Comparison of ENCODE assay signal across 1 cellular context in genomic region chr9:87599901-87600610, GRCh38.
TF ChIP-seq lines count a peak whose summit lies in the region.

No MANE protein-coding gene starts in this region.

TF ChIP-seq in HEK293, 187 proteins besides CTCF, POLR2A, EP300 and RAD21 (continued from another document and continues in another):
- TF ChIP-seq, protein P1, sequence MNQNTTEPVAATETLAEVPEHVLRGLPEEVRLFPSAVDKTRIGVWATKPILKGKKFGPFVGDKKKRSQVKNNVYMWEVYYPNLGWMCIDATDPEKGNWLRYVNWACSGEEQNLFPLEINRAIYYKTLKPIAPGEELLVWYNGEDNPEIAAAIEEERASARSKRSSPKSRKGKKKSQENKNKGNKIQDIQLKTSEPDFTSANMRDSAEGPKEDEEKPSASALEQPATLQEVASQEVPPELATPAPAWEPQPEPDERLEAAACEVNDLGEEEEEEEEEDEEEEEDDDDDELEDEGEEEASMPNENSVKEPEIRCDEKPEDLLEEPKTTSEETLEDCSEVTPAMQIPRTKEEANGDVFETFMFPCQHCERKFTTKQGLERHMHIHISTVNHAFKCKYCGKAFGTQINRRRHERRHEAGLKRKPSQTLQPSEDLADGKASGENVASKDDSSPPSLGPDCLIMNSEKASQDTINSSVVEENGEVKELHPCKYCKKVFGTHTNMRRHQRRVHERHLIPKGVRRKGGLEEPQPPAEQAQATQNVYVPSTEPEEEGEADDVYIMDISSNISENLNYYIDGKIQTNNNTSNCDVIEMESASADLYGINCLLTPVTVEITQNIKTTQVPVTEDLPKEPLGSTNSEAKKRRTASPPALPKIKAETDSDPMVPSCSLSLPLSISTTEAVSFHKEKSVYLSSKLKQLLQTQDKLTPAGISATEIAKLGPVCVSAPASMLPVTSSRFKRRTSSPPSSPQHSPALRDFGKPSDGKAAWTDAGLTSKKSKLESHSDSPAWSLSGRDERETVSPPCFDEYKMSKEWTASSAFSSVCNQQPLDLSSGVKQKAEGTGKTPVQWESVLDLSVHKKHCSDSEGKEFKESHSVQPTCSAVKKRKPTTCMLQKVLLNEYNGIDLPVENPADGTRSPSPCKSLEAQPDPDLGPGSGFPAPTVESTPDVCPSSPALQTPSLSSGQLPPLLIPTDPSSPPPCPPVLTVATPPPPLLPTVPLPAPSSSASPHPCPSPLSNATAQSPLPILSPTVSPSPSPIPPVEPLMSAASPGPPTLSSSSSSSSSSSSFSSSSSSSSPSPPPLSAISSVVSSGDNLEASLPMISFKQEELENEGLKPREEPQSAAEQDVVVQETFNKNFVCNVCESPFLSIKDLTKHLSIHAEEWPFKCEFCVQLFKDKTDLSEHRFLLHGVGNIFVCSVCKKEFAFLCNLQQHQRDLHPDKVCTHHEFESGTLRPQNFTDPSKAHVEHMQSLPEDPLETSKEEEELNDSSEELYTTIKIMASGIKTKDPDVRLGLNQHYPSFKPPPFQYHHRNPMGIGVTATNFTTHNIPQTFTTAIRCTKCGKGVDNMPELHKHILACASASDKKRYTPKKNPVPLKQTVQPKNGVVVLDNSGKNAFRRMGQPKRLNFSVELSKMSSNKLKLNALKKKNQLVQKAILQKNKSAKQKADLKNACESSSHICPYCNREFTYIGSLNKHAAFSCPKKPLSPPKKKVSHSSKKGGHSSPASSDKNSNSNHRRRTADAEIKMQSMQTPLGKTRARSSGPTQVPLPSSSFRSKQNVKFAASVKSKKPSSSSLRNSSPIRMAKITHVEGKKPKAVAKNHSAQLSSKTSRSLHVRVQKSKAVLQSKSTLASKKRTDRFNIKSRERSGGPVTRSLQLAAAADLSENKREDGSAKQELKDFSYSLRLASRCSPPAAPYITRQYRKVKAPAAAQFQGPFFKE (tag by site-specific recombination; IDR thresholded peaks at IDR 0.05; ENCODE audit: borderline replicate concordance): no peak
- TF ChIP-seq ZFP37 (tag by site-specific recombination; IDR thresholded peaks at IDR 0.05) (0 out of 2 replicates have a peak, but pooled peaks have one; percentile 26), ZEB2 (tag by site-specific recombination; IDR thresholded peaks at IDR 0.05) (peak; percentile 86), REPIN1 (tag by site-specific recombination; IDR thresholded peaks at IDR 0.05; ENCODE audit: low read depth) (no peak), YY1 (tag by site-specific recombination; IDR thresholded peaks at IDR 0.05) (no peak), ZSCAN23 (tag by site-specific recombination; IDR thresholded peaks at IDR 0.05) (no peak), ZNF311 (tag by site-specific recombination; IDR thresholded peaks at IDR 0.05; ENCODE audit: borderline replicate concordance) (no peak), ZNF629 (tag by site-specific recombination; IDR thresholded peaks at IDR 0.05) (peak; percentile 83), ZNF792 (tag by site-specific recombination; IDR thresholded peaks at IDR 0.05) (peak; percentile 98), ZNF239 (tag by site-specific recombination; IDR thresholded peaks at IDR 0.05) (no peak), ZNF404 (tag by site-specific recombination; IDR thresholded peaks at IDR 0.05) (no peak), ZNF184 (tag by site-specific recombination; IDR thresholded peaks at IDR 0.05) (no peak), ZNF585B (tag by site-specific recombination; IDR thresholded peaks at IDR 0.05) (no peak), ZNF394 (tag by site-specific recombination; IDR thresholded peaks at IDR 0.05; ENCODE audit: borderline replicate concordance) (no peak; the same call in 1 of the 2 replicates), HOXC10 (CRISPR knock-in tag; IDR thresholded peaks at IDR 0.05) (0 out of 2 replicates have a peak, but pooled peaks have one; percentile 55), ZNF776 (tag by site-specific recombination; IDR thresholded peaks at IDR 0.05; ENCODE audit: borderline replicate concordance) (no peak), ZBTB17 (tag by site-specific recombination; IDR thresholded peaks at IDR 0.05) (peak; percentile 22; the same call in 1 of the 2 replicates), ZBTB11 (tag by site-specific recombination; conservative IDR thresholded peaks at IDR 0.05; ENCODE audit: low read depth) (no peak), PRDM4 (tag by site-specific recombination; IDR thresholded peaks at IDR 0.05) (peak; percentile 49), BCL11A (tag by site-specific recombination; IDR thresholded peaks at IDR 0.05; ENCODE audit: low read depth) (peak; percentile 78), ZNF23 (tag by site-specific recombination; IDR thresholded peaks at IDR 0.05; ENCODE audit: borderline replicate concordance) (no peak), ZNF707 (tag by site-specific recombination; IDR thresholded peaks at IDR 0.05) (no peak), ZNF214 (tag by site-specific recombination; IDR thresholded peaks at IDR 0.05; ENCODE audit: borderline replicate concordance) (no peak), ZNF558 (tag by site-specific recombination; IDR thresholded peaks at IDR 0.05) (no peak), OSR2 (tag by site-specific recombination; IDR thresholded peaks at IDR 0.05) (peak; percentile 25; the same call in 1 of the 2 replicates), ZNF777 (tag by site-specific recombination; IDR thresholded peaks at IDR 0.05; ENCODE audit: borderline replicate concordance) (no peak), ZNF350 (tag by site-specific recombination; IDR thresholded peaks at IDR 0.05) (no peak), ZNF133 (tag by site-specific recombination; IDR thresholded peaks at IDR 0.05) (no peak), ZNF354C (tag by site-specific recombination; IDR thresholded peaks at IDR 0.05; ENCODE audit: borderline replicate concordance, low read depth) (no peak), ZNF654 (tag by site-specific recombination; IDR thresholded peaks at IDR 0.05; ENCODE audit: low read depth) (no peak), PATZ1 (tag by site-specific recombination; IDR thresholded peaks at IDR 0.05) (peak; percentile 80)
- TF ChIP-seq, protein P2, sequence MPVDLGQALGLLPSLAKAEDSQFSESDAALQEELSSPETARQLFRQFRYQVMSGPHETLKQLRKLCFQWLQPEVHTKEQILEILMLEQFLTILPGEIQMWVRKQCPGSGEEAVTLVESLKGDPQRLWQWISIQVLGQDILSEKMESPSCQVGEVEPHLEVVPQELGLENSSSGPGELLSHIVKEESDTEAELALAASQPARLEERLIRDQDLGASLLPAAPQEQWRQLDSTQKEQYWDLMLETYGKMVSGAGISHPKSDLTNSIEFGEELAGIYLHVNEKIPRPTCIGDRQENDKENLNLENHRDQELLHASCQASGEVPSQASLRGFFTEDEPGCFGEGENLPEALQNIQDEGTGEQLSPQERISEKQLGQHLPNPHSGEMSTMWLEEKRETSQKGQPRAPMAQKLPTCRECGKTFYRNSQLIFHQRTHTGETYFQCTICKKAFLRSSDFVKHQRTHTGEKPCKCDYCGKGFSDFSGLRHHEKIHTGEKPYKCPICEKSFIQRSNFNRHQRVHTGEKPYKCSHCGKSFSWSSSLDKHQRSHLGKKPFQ (tag by site-specific recombination; IDR thresholded peaks at IDR 0.05): peak; percentile 78; the same call in 1 of the 2 replicates
- TF ChIP-seq, protein P3, sequence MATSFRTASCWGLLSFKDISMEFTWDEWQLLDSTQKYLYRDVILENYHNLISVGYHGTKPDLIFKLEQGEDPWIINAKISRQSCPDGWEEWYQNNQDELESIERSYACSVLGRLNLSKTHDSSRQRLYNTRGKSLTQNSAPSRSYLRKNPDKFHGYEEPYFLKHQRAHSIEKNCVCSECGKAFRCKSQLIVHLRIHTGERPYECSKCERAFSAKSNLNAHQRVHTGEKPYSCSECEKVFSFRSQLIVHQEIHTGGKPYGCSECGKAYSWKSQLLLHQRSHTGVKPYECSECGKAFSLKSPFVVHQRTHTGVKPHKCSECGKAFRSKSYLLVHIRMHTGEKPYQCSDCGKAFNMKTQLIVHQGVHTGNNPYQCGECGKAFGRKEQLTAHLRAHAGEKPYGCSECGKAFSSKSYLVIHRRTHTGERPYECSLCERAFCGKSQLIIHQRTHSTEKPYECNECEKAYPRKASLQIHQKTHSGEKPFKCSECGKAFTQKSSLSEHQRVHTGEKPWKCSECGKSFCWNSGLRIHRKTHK (tag by site-specific recombination; IDR thresholded peaks at IDR 0.05): no peak
- TF ChIP-seq, protein P4, sequence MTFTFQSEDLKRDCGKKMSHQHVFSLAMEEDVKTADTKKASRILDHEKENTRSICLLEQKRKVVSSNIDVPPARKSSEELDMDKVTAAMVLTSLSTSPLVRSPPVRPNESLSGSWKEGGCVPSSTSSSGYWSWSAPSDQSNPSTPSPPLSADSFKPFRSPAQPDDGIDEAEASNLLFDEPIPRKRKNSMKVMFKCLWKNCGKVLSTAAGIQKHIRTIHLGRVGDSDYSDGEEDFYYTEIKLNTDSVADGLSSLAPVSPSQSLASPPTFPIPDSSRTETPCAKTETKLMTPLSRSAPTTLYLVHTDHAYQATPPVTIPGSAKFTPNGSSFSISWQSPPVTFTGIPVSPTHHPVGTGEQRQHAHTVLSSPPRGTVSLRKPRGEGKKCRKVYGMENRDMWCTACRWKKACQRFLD (tag by site-specific recombination; IDR thresholded peaks at IDR 0.05): no peak
- TF ChIP-seq, protein P5, sequence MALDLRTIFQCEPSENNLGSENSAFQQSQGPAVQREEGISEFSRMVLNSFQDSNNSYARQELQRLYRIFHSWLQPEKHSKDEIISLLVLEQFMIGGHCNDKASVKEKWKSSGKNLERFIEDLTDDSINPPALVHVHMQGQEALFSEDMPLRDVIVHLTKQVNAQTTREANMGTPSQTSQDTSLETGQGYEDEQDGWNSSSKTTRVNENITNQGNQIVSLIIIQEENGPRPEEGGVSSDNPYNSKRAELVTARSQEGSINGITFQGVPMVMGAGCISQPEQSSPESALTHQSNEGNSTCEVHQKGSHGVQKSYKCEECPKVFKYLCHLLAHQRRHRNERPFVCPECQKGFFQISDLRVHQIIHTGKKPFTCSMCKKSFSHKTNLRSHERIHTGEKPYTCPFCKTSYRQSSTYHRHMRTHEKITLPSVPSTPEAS (tag by site-specific recombination; IDR thresholded peaks at IDR 0.05): no peak
- TF ChIP-seq, protein P6, sequence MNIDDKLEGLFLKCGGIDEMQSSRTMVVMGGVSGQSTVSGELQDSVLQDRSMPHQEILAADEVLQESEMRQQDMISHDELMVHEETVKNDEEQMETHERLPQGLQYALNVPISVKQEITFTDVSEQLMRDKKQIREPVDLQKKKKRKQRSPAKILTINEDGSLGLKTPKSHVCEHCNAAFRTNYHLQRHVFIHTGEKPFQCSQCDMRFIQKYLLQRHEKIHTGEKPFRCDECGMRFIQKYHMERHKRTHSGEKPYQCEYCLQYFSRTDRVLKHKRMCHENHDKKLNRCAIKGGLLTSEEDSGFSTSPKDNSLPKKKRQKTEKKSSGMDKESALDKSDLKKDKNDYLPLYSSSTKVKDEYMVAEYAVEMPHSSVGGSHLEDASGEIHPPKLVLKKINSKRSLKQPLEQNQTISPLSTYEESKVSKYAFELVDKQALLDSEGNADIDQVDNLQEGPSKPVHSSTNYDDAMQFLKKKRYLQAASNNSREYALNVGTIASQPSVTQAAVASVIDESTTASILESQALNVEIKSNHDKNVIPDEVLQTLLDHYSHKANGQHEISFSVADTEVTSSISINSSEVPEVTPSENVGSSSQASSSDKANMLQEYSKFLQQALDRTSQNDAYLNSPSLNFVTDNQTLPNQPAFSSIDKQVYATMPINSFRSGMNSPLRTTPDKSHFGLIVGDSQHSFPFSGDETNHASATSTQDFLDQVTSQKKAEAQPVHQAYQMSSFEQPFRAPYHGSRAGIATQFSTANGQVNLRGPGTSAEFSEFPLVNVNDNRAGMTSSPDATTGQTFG (tag by site-specific recombination; IDR thresholded peaks at IDR 0.05; ENCODE audit: borderline replicate concordance): no peak
